Comparison of ENCODE assay signal across 29 cellular contexts in genomic region chr13:35694031-35694430, GRCh38.
"Had no signal": no experiment of that assay in that cellular context is flagged by ENCODE, and none has a peak within 500 bp of the region (broad histone marks: within the 10 kb centered on the region; RNA-seq: fewer than 3 reads in every experiment).

No MANE protein-coding gene starts in this region.

- H3K4me1 Mint-ChIP-seq: immature natural killer cell; stimulated activated effector memory CD8-positive, alpha-beta T cell treated with anti-CD3 and anti-CD28 coated beads, Interleukin-12 subunit alpha, Interleukin-12 subunit beta, amount 100 ng/mL, for 72 hours had no signal

- H3K4me3 Mint-ChIP-seq: immature natural killer cell; memory B cell; naive thymus-derived CD4-positive, alpha-beta T cell; natural killer cell treated with Interleukin-12 subunit alpha and Interleukin-12 subunit beta and Interleukin-15 and Interleukin-18, amount 100 ng/mL, for 72 hours; stimulated activated effector memory CD8-positive, alpha-beta T cell treated with anti-CD3 and anti-CD28 coated beads, Interleukin-12 subunit alpha, Interleukin-12 subunit beta, amount 100 ng/mL, for 72 hours; stimulated activated naive CD8-positive, alpha-beta T cell treated with anti-CD3 and anti-CD28 coated beads, Interleukin-15, Interleukin-2, amounts not matched to agents 100 ng/mL and 50 ng/mL, for 24 hours had no signal

- H3K9me3 Mint-ChIP-seq: memory B cell; natural killer cell treated with Interleukin-12 subunit alpha and Interleukin-12 subunit beta and Interleukin-15 and Interleukin-18, amount 100 ng/mL, for 72 hours; stimulated activated naive CD8-positive, alpha-beta T cell treated with anti-CD3 and anti-CD28 coated beads, Interleukin-15, Interleukin-2, amounts not matched to agents 100 ng/mL and 50 ng/mL, for 24 hours had no signal

- ATAC-seq: mucosa of descending colon; naive thymus-derived CD4-positive, alpha-beta T cell; natural killer cell treated with Interleukin-12 subunit alpha and Interleukin-12 subunit beta and Interleukin-15 and Interleukin-18, amount 100 ng/mL, for 72 hours; pancreas; right cardiac atrium; sciatic nerve; stimulated activated effector memory CD8-positive, alpha-beta T cell treated with anti-CD3 and anti-CD28 coated beads, Interleukin-12 subunit alpha, Interleukin-12 subunit beta, amount 100 ng/mL, for 72 hours; upper lobe of right lung had no signal

- H3K4me3 ChIP-seq: left ventricle myocardium inferior, lung, mucosa of descending colon, pancreas, prostate gland, spleen, suprapubic skin, thoracic aorta, tibial artery, upper lobe of right lung had no signal

- H3K36me3 ChIP-seq: left ventricle myocardium inferior, pancreas, prostate gland, spleen, suprapubic skin, thoracic aorta, tibial artery, upper lobe of right lung had no signal

- H3K9me3 ChIP-seq: left ventricle myocardium inferior, mucosa of descending colon, pancreas, prostate gland, suprapubic skin, thoracic aorta, tibial artery, upper lobe of right lung had no signal

- DNase-seq: hypothalamus; immature natural killer cell; kidney; left ventricle myocardium inferior; midbrain; mucosa of descending colon; naive thymus-derived CD4-positive, alpha-beta T cell; pancreas; posterior cingulate gyrus; retina; right cardiac atrium; small intestine; spleen; stimulated activated CD4-positive, alpha-beta T cell treated with anti-CD3 and anti-CD28 coated beads, Interleukin-4, amount 100 ng/mL, for 24 hours; stimulated activated naive CD4-positive, alpha-beta T cell; trophoblast cell; upper lobe of right lung had no signal

- H3K4me1 ChIP-seq: left ventricle myocardium inferior, pancreas, prostate gland, spleen, suprapubic skin, tibial artery, upper lobe of right lung had no signal

- FAIRE-seq: islet of Langerhans, kidney, pancreas, small intestine, urothelium cell line had no signal

- H3K27ac Mint-ChIP-seq: immature natural killer cell; memory B cell; naive thymus-derived CD4-positive, alpha-beta T cell; natural killer cell treated with Interleukin-12 subunit alpha and Interleukin-12 subunit beta and Interleukin-15 and Interleukin-18, amount 100 ng/mL, for 72 hours; stimulated activated effector memory CD8-positive, alpha-beta T cell treated with anti-CD3 and anti-CD28 coated beads, Interleukin-12 subunit alpha, Interleukin-12 subunit beta, amount 100 ng/mL, for 72 hours; stimulated activated naive CD8-positive, alpha-beta T cell treated with anti-CD3 and anti-CD28 coated beads, Interleukin-15, Interleukin-2, amounts not matched to agents 100 ng/mL and 50 ng/mL, for 24 hours had no signal

- H3K36me3 Mint-ChIP-seq: immature natural killer cell; memory B cell; natural killer cell treated with Interleukin-12 subunit alpha and Interleukin-12 subunit beta and Interleukin-15 and Interleukin-18, amount 100 ng/mL, for 72 hours; stimulated activated effector memory CD8-positive, alpha-beta T cell treated with anti-CD3 and anti-CD28 coated beads, Interleukin-12 subunit alpha, Interleukin-12 subunit beta, amount 100 ng/mL, for 72 hours had no signal

- H3K27me3 Mint-ChIP-seq: memory B cell; natural killer cell treated with Interleukin-12 subunit alpha and Interleukin-12 subunit beta and Interleukin-15 and Interleukin-18, amount 100 ng/mL, for 72 hours; stimulated activated naive CD8-positive, alpha-beta T cell treated with anti-CD3 and anti-CD28 coated beads, Interleukin-15, Interleukin-2, amounts not matched to agents 100 ng/mL and 50 ng/mL, for 24 hours had no signal

- H3K27ac ChIP-seq: left ventricle myocardium inferior, pancreas, prostate gland, spleen, suprapubic skin, thoracic aorta, tibial artery, upper lobe of right lung had no signal

- H3K27me3 ChIP-seq: pancreas, spleen, suprapubic skin, tibial artery, upper lobe of right lung had no signal
